17 cellular contexts compared by ENCODE assay signal in the genomic region with DNA sequence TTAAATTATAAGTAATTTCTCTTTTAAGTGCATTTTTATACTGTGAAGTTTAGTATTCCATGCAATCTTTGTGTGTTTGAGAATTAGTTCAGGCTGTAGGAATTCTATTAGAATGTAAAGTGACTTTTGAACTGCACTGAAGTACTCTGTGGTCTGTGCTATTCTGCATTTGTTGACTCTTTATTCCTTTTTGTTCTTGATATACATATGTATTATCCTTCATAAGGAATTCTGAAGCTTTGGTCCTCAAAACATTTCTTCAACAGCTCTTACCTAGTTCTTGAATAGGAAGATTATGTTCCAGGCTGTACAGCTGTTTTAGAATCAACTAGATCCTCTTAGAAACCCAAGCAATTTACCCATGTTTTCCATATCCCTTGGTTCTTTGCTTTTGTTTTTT.
DNase-seq lines count a peak whose midpoint lies in the region; ATAC-seq, FAIRE-seq and TF ChIP-seq lines count a peak whose summit lies in the region.
"Had no signal": no experiment of that assay in that cellular context is flagged by ENCODE, and none has a peak within 500 bp of the region (broad histone marks: within the 10 kb centered on the region; RNA-seq: fewer than 3 reads in every experiment).

No MANE protein-coding gene starts in this region.

- ATAC-seq in GM23338 (no peak), left lung (peak; percentile 32)
- ATAC-seq: HCT116 had no signal

- peaks cover 1% of the 10 kb centered on the region for H3K27me3 Mint-ChIP-seq in GM23338 (ENCODE audit: insufficient read depth, low read depth, poor library complexity)
- H3K27me3 Mint-ChIP-seq: CD4-positive, alpha-beta memory T cell had no signal

- TF ChIP-seq POLR2A in GM12892 (IDR thresholded peaks at IDR 0.05; ENCODE audit: low read depth, low read length): no peak

- H3K4me3 Mint-ChIP-seq in GM23338: no peak overlapping the region
- H3K4me3 Mint-ChIP-seq: CD4-positive, alpha-beta memory T cell had no signal

- no peak overlapping the region for H2AFZ ChIP-seq in GM23338

- H3F3A ChIP-seq in GM23338 (replicated peaks; ENCODE audit: low read depth): no peaks in the 10 kb centered on the region

- H3K4me2 ChIP-seq in GM23338: 0 out of 2 replicates have a peak overlapping the region, but pooled peaks have one; percentile 1

- H3K79me2 ChIP-seq in GM23338 (replicated peaks; ENCODE audit: insufficient read depth): peaks cover 33% of the 10 kb centered on the region

- no peak overlapping the region for H3K4me3 ChIP-seq in GM23338
- no peak overlapping the region for H3K4me3 ChIP-seq in SJCRH30
- no peak overlapping the region for H3K4me3 ChIP-seq in left lung
- no peak overlapping the region for H3K4me3 ChIP-seq in brain microvascular endothelial cell (ENCODE audit: low read depth, low read length)

- H3K4me1 ChIP-seq in GM23338 (ENCODE audit: insufficient read depth) (peaks cover 26% of the 10 kb centered on the region), SJCRH30 (0 out of 2 replicates have a peak, but pooled peaks cover 2% of the 10 kb centered on the region), left lung (no peaks in the 10 kb centered on the region)

- no peak for TF ChIP-seq CTCF in GM23338 (conservative IDR thresholded peaks at IDR 0.05; ENCODE audit: low read depth in 2 of 2)
- TF ChIP-seq CTCF in left lung (IDR thresholded peaks at IDR 0.05): no peak
- TF ChIP-seq CTCF in brain microvascular endothelial cell (IDR thresholded peaks at IDR 0.05; ENCODE audit: low read depth, low read length, missing control alignments): no peak

- H3K27ac ChIP-seq in GM23338 (ENCODE audit: low read depth) (0 out of 2 replicates have a peak overlapping the region, but pooled peaks have one; percentile 5), SJCRH30 (peak overlapping the region; percentile 16; the same call in 1 of the 2 replicates), left lung (no peak overlapping the region), brain microvascular endothelial cell (no peak overlapping the region)

- 0 out of 3 replicates have a peak, but pooled peaks cover 4% of the 10 kb centered on the region for H3K9me3 Mint-ChIP-seq in GM23338

- H3K27ac Mint-ChIP-seq in GM23338: peak overlapping the region; percentile 75; the same call in 1 of the 2 replicates
- H3K27ac Mint-ChIP-seq: CD4-positive, alpha-beta memory T cell had no signal

- peaks cover 38% of the 10 kb centered on the region for H3K4me1 Mint-ChIP-seq in GM23338

- no peaks in the 10 kb centered on the region for H4K20me1 ChIP-seq in GM23338 (replicated peaks; ENCODE audit: insufficient read depth)

- H3K36me3 ChIP-seq in GM23338 (ENCODE audit: insufficient read depth) (no peaks in the 10 kb centered on the region), SJCRH30 (peaks cover 2% of the 10 kb centered on the region; the same call in 1 of the 2 replicates), left lung (no peaks in the 10 kb centered on the region), brain microvascular endothelial cell (replicated peaks) (no peaks in the 10 kb centered on the region)

- H3K9me2 ChIP-seq in GM23338 (ENCODE audit: insufficient read depth): no peaks in the 10 kb centered on the region

- no peaks in the 10 kb centered on the region for H3K9me3 ChIP-seq in SJCRH30 (replicated peaks)
- no peaks in the 10 kb centered on the region for H3K9me3 ChIP-seq in left lung

- FAIRE-seq in GM12892 (lab: Jason Lieb, UNC): peak; percentile 48
- FAIRE-seq: GM12891, H1 had no signal

- intact Hi-C loops in left lung (cut with DNase I): no loop called here

- H3K27me3 ChIP-seq in GM23338 (ENCODE audit: insufficient read depth) (no peaks in the 10 kb centered on the region), SJCRH30 (no peaks in the 10 kb centered on the region), left lung (no peaks in the 10 kb centered on the region), brain microvascular endothelial cell (replicated peaks) (no peaks in the 10 kb centered on the region)

- peaks cover 5% of the 10 kb centered on the region; the same call in 2 of the 3 replicates for H3K36me3 Mint-ChIP-seq in GM23338 (ENCODE audit: low read depth)

- DNase-seq in GM12892 (ENCODE audit: insufficient read length) (no peak), GM23338 (ENCODE audit: low spot score) (no peak), SJCRH30 (no peak), left lung (no peak), T-helper 9 cell (no peak), brain microvascular endothelial cell (no peak)
- DNase-seq: C1 segment of cervical spinal cord; Calu3; CD4-positive, alpha-beta memory T cell; COR-L47; DMS53; DMS79 treated with DMSO at 0.1 percent for 48 hours; GF-D8; H7 had no signal

- in situ Hi-C loops in brain microvascular endothelial cell (cut with HindIII; ENCODE audit: low pct_ligation_motif_present, low sequenced_read_pairs): no loop called here

TF ChIP-seq in GM23338, 12 proteins besides CTCF, POLR2A, EP300 and RAD21:
- TF ChIP-seq JUNB (IDR thresholded peaks at IDR 0.05; ENCODE audit: unreplicated experiment) (no peak), NANOG (IDR thresholded peaks at IDR 0.05; ENCODE audit: borderline replicate concordance) (no peak), EZH2 (IDR thresholded peaks at IDR 0.05; ENCODE audit: low read depth, unreplicated experiment) (no peak)

Comparison
In these comparisons a context has a peak if more than half of its experiments do, and no peak if none do; other contexts are left out.
1. H3K27ac ChIP-seq: peak in GM23338 (single experiment) and SJCRH30 (single experiment); none in left lung (0 of 2) and brain microvascular endothelial cell (single experiment).